ENCODE assay signal across 13 cellular contexts in the genomic region with DNA sequence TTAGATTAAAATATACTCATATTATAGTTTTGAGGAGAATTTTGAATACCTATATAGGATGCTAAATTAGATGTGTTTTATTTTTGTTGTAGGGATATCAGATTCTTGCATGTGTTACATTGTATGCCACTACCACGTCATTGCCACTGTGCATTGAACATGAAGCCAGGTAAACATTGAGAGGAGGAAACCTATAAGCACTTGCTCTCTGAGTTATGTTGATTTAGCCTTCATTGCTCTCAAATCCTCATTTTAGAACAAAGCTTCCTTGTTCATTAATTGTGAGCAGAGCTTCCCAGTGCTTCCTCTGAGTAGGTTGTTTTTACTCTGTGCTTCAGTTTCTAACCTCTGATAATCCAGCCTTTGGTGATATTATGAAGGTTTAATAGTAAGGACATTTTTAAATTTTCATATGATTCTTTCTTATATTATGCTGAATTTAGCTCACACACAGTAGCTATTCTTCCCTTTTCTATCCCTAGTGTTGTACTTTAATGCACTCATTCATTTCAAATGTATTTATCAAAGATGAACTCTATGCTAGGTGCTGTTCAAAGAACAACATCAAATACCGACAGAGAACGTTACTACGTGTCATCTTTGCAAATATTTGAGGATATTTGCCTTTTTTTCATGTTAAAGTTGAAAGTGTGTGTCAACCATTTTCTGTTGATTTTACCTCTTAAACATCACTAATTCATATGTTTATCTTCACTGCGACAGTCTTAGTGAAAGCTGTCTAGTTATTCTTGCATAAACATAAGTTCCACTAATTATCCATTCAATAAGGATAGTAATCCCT.
A peak's percentile ranks its signal among the peaks of the same experiment; 100 is the strongest.
DNase-seq lines count a peak whose midpoint lies in the region; ATAC-seq, FAIRE-seq and TF ChIP-seq lines count a peak whose summit lies in the region.
"Had no signal": no experiment of that assay in that cellular context is flagged by ENCODE, and none has a peak within 500 bp of the region (broad histone marks: within the 10 kb centered on the region; RNA-seq: fewer than 3 reads in every experiment).

No MANE protein-coding gene starts in this region.

- H3K27me3 ChIP-seq in K562 (ENCODE audit: control insufficient read depth in 2 of 2, insufficient read depth in 2 of 2, low read length in 2 of 2) = no peaks in the 10 kb centered on the region

- H3K4me1 Mint-ChIP-seq in nephron progenitor cell = no peaks in the 10 kb centered on the region
- H3K4me1 Mint-ChIP-seq: T-cell had no signal

- H3K4me3 ChIP-seq in K562 = no peak overlapping the region

- no peaks in the 10 kb centered on the region for H3K27me3 Mint-ChIP-seq in nephron progenitor cell (ENCODE audit: low read depth, poor library complexity)
- H3K27me3 Mint-ChIP-seq: T-cell had no signal

- peaks cover 4% of the 10 kb centered on the region for H3K9me3 Mint-ChIP-seq in nephron progenitor cell

- no peaks in the 10 kb centered on the region for H3K36me3 Mint-ChIP-seq in nephron progenitor cell (ENCODE audit: low read depth)
- H3K36me3 Mint-ChIP-seq: T-cell had no signal

- no peak for TF ChIP-seq CTCF in D721Med (IDR thresholded peaks at IDR 0.05; ENCODE audit: insufficient read depth, missing control alignments)
- TF ChIP-seq CTCF in K562 (IDR thresholded peaks at IDR 0.05 in 2 of 3, conservative IDR thresholded peaks at IDR 0.05 in 1 of 3; ENCODE audit: insufficient read depth in 2 of 3, low read depth in 1 of 3, low read length in 3 of 3) = no peak
- TF ChIP-seq CTCF in nephron progenitor cell (IDR thresholded peaks at IDR 0.05) = no peak

- no peaks in the 10 kb centered on the region for H3K36me3 ChIP-seq in K562 (ENCODE audit: control insufficient read depth, insufficient read depth, low read length)

- no peaks in the 10 kb centered on the region; the same call in 1 of the 2 replicates for H3K9me3 ChIP-seq in K562 (replicated peaks; ENCODE audit: control insufficient read depth, insufficient read depth, low read depth, low read length)

- no peak overlapping the region for H3K27ac ChIP-seq in K562 (ENCODE audit: extremely low read depth, low read depth, low read length)

- DNase-seq in D721Med (ENCODE audit: insufficient read length, low spot score) (no peak), H54 (ENCODE audit: insufficient read length, low spot score) (no peak), NCI-H345 treated with DMSO at 0.1 percent for 48 hours (lab: John Stamatoyannopoulos, UW; ENCODE audit: unreplicated experiment) (peak; percentile 12), K562 (ENCODE audit: extremely low read depth in 1 of 4, low spot score in 3 of 4) (no peak), nephron progenitor cell (no peak), Right ventricle myocardium superior (no peak)
- DNase-seq: AML-193, GF-D8, GOT3, NCI-H187 treated with DMSO at 0.1 percent for 48 hours, NCI-H2227 treated with DMSO at 0.1 percent for 48 hours, T-cell had no signal

- no peak overlapping the region for H3K27ac Mint-ChIP-seq in nephron progenitor cell
- H3K27ac Mint-ChIP-seq: T-cell had no signal

- TF ChIP-seq POLR2A in H54 (IDR thresholded peaks at IDR 0.05; ENCODE audit: low read depth, low read length) (no peak), K562 (conservative IDR thresholded peaks at IDR 0.05) (no peak)

- FAIRE-seq in D721Med (lab: Jason Lieb, UNC) (peak; percentile 16), H54 (lab: Jason Lieb, UNC) (peak; percentile 64), K562 (lab: Jason Lieb, UNC) (no peak)

- H3K9ac ChIP-seq in K562 (ENCODE audit: insufficient read depth in 1 of 2, low read depth in 2 of 2, low read length in 2 of 2) = no peak overlapping the region

- ATAC-seq in K562 (no peak), Right ventricle myocardium superior (ENCODE audit: poor library complexity) (no peak), GM18907 (IDR thresholded peaks at IDR 0.05; ENCODE audit: unreplicated experiment) (no peak)
- ATAC-seq: T-cell had no signal

- in situ Hi-C loops in K562 (cut with MboI) = no loop called here

- CTCF ChIA-PET in K562 (lab: Yijun Ruan, JAX; ENCODE audit: low intra/inter-chr PET ratio) = no interaction called here

- no peak overlapping the region for H2AFZ ChIP-seq in K562 (ENCODE audit: low read depth, low read length)

- intact Hi-C loops in K562 (cut with micrococcal nuclease) (no loop called here), Right ventricle myocardium superior (cut with DNase I) (no loop called here)

- under 1% methylated on average over 5 of the region's 5 CpGs for WGBS in K562 (ENCODE audit: insufficient coverage, low coverage, missing lambda C conversion rate)

- H3K79me2 ChIP-seq in K562 (ENCODE audit: control insufficient read depth, insufficient read depth, low read length) = no peaks in the 10 kb centered on the region

- no peak for TF ChIP-seq RAD21 in K562 (CRISPR knock-in tag; conservative IDR thresholded peaks at IDR 0.05 in 1 of 2, IDR thresholded peaks at IDR 0.05 in 1 of 2)

- POLR2A ChIA-PET in K562 (lab: Yijun Ruan, JAX) = interaction anchor here (0.5 to 1.3 kb wide), 2 partner anchors 9 to 39 kb away, joined by 3 read pairs; no protein-coding TSS in a partner anchor

- no TSS peak for BruUV-seq in K562 (replicated peaks; lab: Mats Ljungman, UMichigan)

- H3K9me1 ChIP-seq in K562 (ENCODE audit: control insufficient read depth, insufficient read depth, low read length) = no peaks in the 10 kb centered on the region

- no peaks in the 10 kb centered on the region for H4K20me1 ChIP-seq in K562 (replicated peaks; ENCODE audit: control insufficient read depth, insufficient read depth, low read length)

- H3K4me3 Mint-ChIP-seq in nephron progenitor cell = no peak overlapping the region
- H3K4me3 Mint-ChIP-seq: T-cell had no signal

- H3K4me1 ChIP-seq in K562 (replicated peaks in 1 of 2; ENCODE audit: control insufficient read depth in 2 of 2, insufficient read depth in 2 of 2, low read length in 2 of 2) = no peaks in the 10 kb centered on the region

- no peak overlapping the region for H3K4me2 ChIP-seq in K562 (ENCODE audit: insufficient read depth, low read length)

- TF ChIP-seq EP300 in K562 (IDR thresholded peaks at IDR 0.05; ENCODE audit: low read length) = no peak

TF ChIP-seq in K562, 482 proteins besides CTCF, POLR2A, EP300 and RAD21:
- no peak for TF ChIP-seq TAF9B (IDR thresholded peaks at IDR 0.05; ENCODE audit: partially characterized antibody)
- TF ChIP-seq SETDB1 (IDR thresholded peaks at IDR 0.05; ENCODE audit: low read length) = peak; percentile 62
- 0 out of 2 replicates have a peak, but pooled peaks have one; percentile 25 for TF ChIP-seq TSC22D4 (tag; IDR thresholded peaks at IDR 0.05)
- no peak for TF ChIP-seq XRCC4 (IDR thresholded peaks at IDR 0.05; ENCODE audit: extremely low read depth, insufficient read depth, insufficient read length)
